Comparison of ENCODE assay signal across 8 cellular contexts in the genomic region with DNA sequence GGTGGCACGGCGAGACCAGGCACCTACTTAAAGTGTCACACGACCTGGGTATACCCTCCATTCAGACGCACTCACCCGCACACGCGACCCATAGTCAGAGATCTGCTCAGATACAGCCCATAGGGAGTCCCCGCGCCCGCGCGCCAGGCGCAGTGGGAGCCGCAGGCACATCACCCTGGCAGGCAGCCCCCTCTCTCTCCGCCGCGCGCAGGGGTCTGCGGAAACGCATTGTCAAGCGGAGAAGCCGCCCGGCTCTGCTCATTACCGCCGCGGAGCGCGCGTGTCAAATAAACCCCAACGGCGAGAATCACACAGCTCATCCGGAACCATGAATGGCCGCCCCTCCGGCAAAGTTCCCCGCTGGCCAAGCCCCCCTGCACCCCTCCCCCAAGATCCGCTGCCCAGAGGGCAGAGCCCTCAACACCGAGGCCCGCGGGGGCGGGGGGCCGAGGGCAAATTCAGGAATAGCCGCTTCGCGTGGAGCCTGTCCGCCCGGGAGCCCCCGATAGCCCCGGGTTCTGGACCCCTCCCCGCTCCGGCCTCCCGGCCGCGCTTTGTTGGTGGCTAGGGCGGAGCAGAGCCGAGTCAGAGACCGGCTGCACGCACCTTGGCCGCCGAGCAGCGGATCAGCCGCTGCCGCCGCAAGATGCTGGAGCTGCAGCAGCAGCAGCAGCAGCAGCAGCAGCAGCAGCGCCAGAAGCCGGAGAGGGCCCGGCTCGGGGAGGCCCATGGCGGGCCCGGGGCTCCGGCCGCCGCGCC. TPM values are rescaled to one million over a fixed set of nuclear protein-coding genes. Genes with fewer than 3 reads are reported as not detected.
DNase-seq lines count a peak whose midpoint lies in the region; ATAC-seq and TF ChIP-seq lines count a peak whose summit lies in the region.

No MANE protein-coding gene starts in this region.

- H3K27me3 ChIP-seq in heart right ventricle (peaks cover 0 to 15% (median 4%) of the 10 kb centered on the region in 7 donors), sigmoid colon (no peaks in the 10 kb centered on the region)

- H3K4me3 ChIP-seq in heart right ventricle = peak overlapping the region; percentile 48 to 90 (median 70)
- peak overlapping the region; percentile 45 to 64 (median 62) for H3K4me3 ChIP-seq in sigmoid colon

- ATAC-seq in HG03280 (IDR thresholded peaks at IDR 0.05; ENCODE audit: unreplicated experiment) (peak; percentile 9), heart right ventricle (peak in 1 of 8 donors; percentile 20)

- WGBS in heart right ventricle, 2 donors = 0% methylated on average over 62 to 73 of the region's 73 CpGs
- 0% methylated on average over 73 of the region's 73 CpGs for whole genome bisulfite sequencing in sigmoid colon, 2 donors

- TF ChIP-seq CTCF in heart right ventricle (IDR thresholded peaks at IDR 0.05) (no peak), sigmoid colon (IDR thresholded peaks at IDR 0.05) (no peak)

- intact Hi-C loops in heart right ventricle (cut with DNase I) (no loop called here), sigmoid colon (cut with DNase I) (loop anchor here (5.0 kb wide), 1 partner anchor 90 kb away; a partner anchor contains a TSS)

- no peak for TF ChIP-seq POLR2A in sigmoid colon (IDR thresholded peaks at IDR 0.05)

- H3K4me1 ChIP-seq in heart right ventricle = peaks cover 7 to 32% (median 24%) of the 10 kb centered on the region in 9 donors
- H3K4me1 ChIP-seq in sigmoid colon = peaks cover 0 to 28% (median 27%) of the 10 kb centered on the region in 4 donors

- DNase-seq in SIG-M5 treated with dmso at 0.1 percent for 504 hours (lab: John Stamatoyannopoulos, UW; ENCODE audit: unreplicated experiment) (peak; percentile 43), SIG-M5 (lab: John Stamatoyannopoulos, UW) (no peak), RPMI8226 (peak; percentile 69), heart right ventricle (peak in 1 of 2 donors; percentile 27), sigmoid colon (no peak), superior temporal gyrus (ENCODE audit: extremely low spot score) (no peak)
- DNase-seq in activated gamma-delta T cell treated with anti-CD3 and anti-CD28 coated beads, Interleukin-2, amount 50 U/mL, for 16 hours (ENCODE audit: low read depth) = peak; percentile 39

- no peaks in the 10 kb centered on the region for H3K9me3 ChIP-seq in heart right ventricle
- H3K9me3 ChIP-seq in sigmoid colon = no peaks in the 10 kb centered on the region

- H3K36me3 ChIP-seq in heart right ventricle (no peaks in the 10 kb centered on the region), sigmoid colon (no peaks in the 10 kb centered on the region)

- H3K27ac ChIP-seq in heart right ventricle = peak overlapping the region in 1 of 10 donors; percentile 71
- peak overlapping the region; percentile 51 to 69 (median 58) for H3K27ac ChIP-seq in sigmoid colon

- no peak for TF ChIP-seq EP300 in sigmoid colon (IDR thresholded peaks at IDR 0.05)

RNA-seq across cellular contexts. Expression of a gene that starts 0.5 kb away (rescaled TPM):
- 1 to 10 TPM; 1.7 to 4.7 (median 2.3) TPM for total RNA-seq in heart right ventricle
- polyA plus RNA-seq in heart right ventricle = 1 to 10 TPM in 1 of 2 donors, under 1 TPM in 1; 0.37 to 1.1 TPM
- 1 to 10 TPM; 1.1 to 1.7 (median 1.2) TPM for total RNA-seq in sigmoid colon
- polyA plus RNA-seq in sigmoid colon = 1 to 10 TPM in 2 of 3 donors, under 1 TPM in 1; 0.69 to 7.8 (median 3.0) TPM

Comparison
In these comparisons a context has a peak if more than half of its experiments do, and no peak if none do; other contexts are left out.
1. DNase-seq: peak in SIG-M5 treated with dmso at 0.1 percent for 504 hours (single experiment), RPMI8226 (single experiment) and activated gamma-delta T cell treated with anti-CD3 and anti-CD28 coated beads, Interleukin-2, amount 50 U/mL, for 16 hours (single experiment); none in SIG-M5 (single experiment), sigmoid colon (single experiment) and superior temporal gyrus (single experiment).